Comparison of ENCODE assay signal across 8 cellular contexts in genomic region chr19:48446579-48446978, GRCh38. TPM values are rescaled to one million over a fixed set of nuclear protein-coding genes. Genes with fewer than 3 reads are reported as not detected.
DNase-seq lines count a peak whose midpoint lies in the region; ATAC-seq and TF ChIP-seq lines count a peak whose summit lies in the region.

No MANE protein-coding gene starts in this region.

- no peaks in the 10 kb centered on the region for H3K9me3 Mint-ChIP-seq in activated CD8-positive, alpha-beta memory T cell treated with anti-CD3 and anti-CD28 coated beads, Interleukin-2, amount 10 ng/mL, durations not matched to agents 7 days and 5 days (ENCODE audit: low read depth)

- no peak for ATAC-seq in activated CD8-positive, alpha-beta memory T cell treated with anti-CD3 and anti-CD28 coated beads, Interleukin-2, amount 10 ng/mL, durations not matched to agents 7 days and 5 days
- ATAC-seq in left lung (no peak), thoracic aorta (ENCODE audit: insufficient number of reproducible peaks, low FRiP score, low read depth) (no peak), HG02798 (IDR thresholded peaks at IDR 0.05; ENCODE audit: poor library complexity, unreplicated experiment) (no peak)

- peak overlapping the region; percentile 92 for H3K4me3 Mint-ChIP-seq in activated CD8-positive, alpha-beta memory T cell treated with anti-CD3 and anti-CD28 coated beads, Interleukin-2, amount 10 ng/mL, durations not matched to agents 7 days and 5 days

- H3K27ac ChIP-seq in left lung (no peak overlapping the region), thoracic aorta (peak overlapping the region in 1 of 2 donors; percentile 77)

- H3K4me1 ChIP-seq in adipocyte (ENCODE audit: control insufficient read depth, insufficient read depth, low read length) (peaks cover 14% of the 10 kb centered on the region), left lung (peaks cover 16 to 43% of the 10 kb centered on the region in 2 donors), thoracic aorta (ENCODE audit: control insufficient read depth in 1 of 2, low read depth in 2 of 2) (peaks cover 17 to 22% of the 10 kb centered on the region in 2 donors)

- H3K9me3 ChIP-seq in adipocyte (ENCODE audit: control insufficient read depth, low read length) (no peaks in the 10 kb centered on the region), left lung (no peaks in the 10 kb centered on the region), thoracic aorta (no peaks in the 10 kb centered on the region)

- H3K27me3 ChIP-seq in adipocyte (replicated peaks; ENCODE audit: control insufficient read depth, insufficient read depth, low read length) (no peaks in the 10 kb centered on the region), left lung (peaks cover 11 to 35% of the 10 kb centered on the region in 2 donors), thoracic aorta (replicated peaks; ENCODE audit: insufficient read depth) (no peaks in the 10 kb centered on the region)

- H3K9ac ChIP-seq in adipocyte (ENCODE audit: low read length), result peak overlapping the region; percentile 95

- no peak for TF ChIP-seq CTCF in left lung (IDR thresholded peaks at IDR 0.05)
- no peak for TF ChIP-seq CTCF in thoracic aorta (IDR thresholded peaks at IDR 0.05)

- H3K36me3 ChIP-seq in adipocyte (ENCODE audit: control insufficient read depth, insufficient read depth, low read length, severe bottlenecking) (peaks cover 43% of the 10 kb centered on the region), left lung (peaks cover 0 to 46% of the 10 kb centered on the region in 2 donors), thoracic aorta (peaks cover 19% of the 10 kb centered on the region)

- peaks cover 26% of the 10 kb centered on the region for H3K4me1 Mint-ChIP-seq in activated CD8-positive, alpha-beta memory T cell treated with anti-CD3 and anti-CD28 coated beads, Interleukin-2, amount 10 ng/mL, durations not matched to agents 7 days and 5 days

- peaks cover 25% of the 10 kb centered on the region for H3K27me3 Mint-ChIP-seq in activated CD8-positive, alpha-beta memory T cell treated with anti-CD3 and anti-CD28 coated beads, Interleukin-2, amount 10 ng/mL, durations not matched to agents 7 days and 5 days

- no peak for DNase-seq in activated CD8-positive, alpha-beta memory T cell treated with anti-CD3 and anti-CD28 coated beads, Interleukin-2, amount 10 ng/mL, durations not matched to agents 7 days and 5 days
- DNase-seq in activated CD8-positive, alpha-beta memory T cell treated with anti-CD3 and anti-CD28 coated beads, Interleukin-2, amount 50 U/mL, for 4 hours, result no peak
- DNase-seq in adipocyte (ENCODE audit: low read depth) (no peak), left lung (no peak), thoracic aorta (ENCODE audit: low spot score) (no peak), AML-193 (lab: John Stamatoyannopoulos, UW) (no peak), NCI-H526 treated with DMSO at 0.1 percent for 48 hours (lab: John Stamatoyannopoulos, UW) (no peak)

- H3K4me3 ChIP-seq in adipocyte (ENCODE audit: low read length) (peak overlapping the region; percentile 94), left lung (peak overlapping the region; percentile 64 to 99), thoracic aorta (peak overlapping the region; percentile 79)

- intact Hi-C loops in left lung (cut with DNase I), result no loop called here

- peak overlapping the region; percentile 94 for H3K27ac Mint-ChIP-seq in activated CD8-positive, alpha-beta memory T cell treated with anti-CD3 and anti-CD28 coated beads, Interleukin-2, amount 10 ng/mL, durations not matched to agents 7 days and 5 days

- CTCF ChIA-PET in activated CD8-positive, alpha-beta memory T cell treated with anti-CD3 and anti-CD28 coated beads, Interleukin-2, amount 10 ng/mL, durations not matched to agents 7 days and 5 days (lab: Charles Lee), result interaction anchor here (1.0 to 1.3 kb wide), 3 partner anchors 23 to 133 kb away, joined by 3 to 5 read pairs (median 3); partner anchors contain the start of gene KDELR1

- peaks cover 21% of the 10 kb centered on the region for H3K36me3 Mint-ChIP-seq in activated CD8-positive, alpha-beta memory T cell treated with anti-CD3 and anti-CD28 coated beads, Interleukin-2, amount 10 ng/mL, durations not matched to agents 7 days and 5 days

RNA-seq across cellular contexts. Expression of gene GRWD1, which starts 0.8 kb away (rescaled TPM):
- total RNA-seq in activated CD8-positive, alpha-beta memory T cell treated with anti-CD3 and anti-CD28 coated beads, Interleukin-2, amount 10 ng/mL, durations not matched to agents 7 days and 5 days, result 10 to 100 TPM; 37.9 to 58.7 TPM
- total RNA-seq in left lung (10 to 100 TPM; 21.5 to 33.8 TPM), thoracic aorta (10 to 100 TPM; 17.5 to 38.3 TPM)

RNA-seq across cellular contexts. Expression of gene KCNJ14, which starts 8.8 kb away (rescaled TPM):
- total RNA-seq in activated CD8-positive, alpha-beta memory T cell treated with anti-CD3 and anti-CD28 coated beads, Interleukin-2, amount 10 ng/mL, durations not matched to agents 7 days and 5 days, result 1 to 10 TPM in 1 of 2 experiments, under 1 TPM in 1; 0.85 to 1.5 TPM
- total RNA-seq in left lung (under 1 TPM; 0.52 to 0.61 TPM), thoracic aorta (1 to 10 TPM in 1 of 2 donors, under 1 TPM in 1; 0.27 to 1.2 TPM)

RNA-seq across cellular contexts. Expression of gene CYTH2, which starts 22.6 kb away (rescaled TPM):
- 10 to 100 TPM; 42.5 to 47.8 TPM for total RNA-seq in activated CD8-positive, alpha-beta memory T cell treated with anti-CD3 and anti-CD28 coated beads, Interleukin-2, amount 10 ng/mL, durations not matched to agents 7 days and 5 days
- total RNA-seq in left lung (10 to 100 TPM; 49.8 to 65.9 TPM), thoracic aorta (10 to 100 TPM; 50.6 to 79.4 TPM)

RNA-seq across cellular contexts. Expression of gene GRIN2D, which starts 53.1 kb away (rescaled TPM):
- under 1 TPM; 0.09 to 0.18 TPM for total RNA-seq in activated CD8-positive, alpha-beta memory T cell treated with anti-CD3 and anti-CD28 coated beads, Interleukin-2, amount 10 ng/mL, durations not matched to agents 7 days and 5 days
- total RNA-seq in left lung, result 1 to 10 TPM in 1 of 2 donors, under 1 TPM in 1; 0.94 to 1.3 TPM
- under 1 TPM in 1 of 2 donors, not detected in 1; 0.68 TPM for total RNA-seq in thoracic aorta

RNA-seq across cellular contexts. Expression of gene KDELR1, which starts 55.2 kb away (rescaled TPM):
- 10 to 100 TPM; 64.8 to 72.2 TPM for total RNA-seq in activated CD8-positive, alpha-beta memory T cell treated with anti-CD3 and anti-CD28 coated beads, Interleukin-2, amount 10 ng/mL, durations not matched to agents 7 days and 5 days
- total RNA-seq in left lung, result 100 to 1,000 TPM; 171 to 187 TPM
- total RNA-seq in thoracic aorta, result 10 to 100 TPM; 65.6 to 79.9 TPM
